ENCODE assay signal across 18 cellular contexts in genomic region chr17:78528541-78528940, GRCh38. TPM values are rescaled to one million over a fixed set of nuclear protein-coding genes. Genes with fewer than 3 reads are reported as not detected.
DNase-seq lines count a peak whose midpoint lies in the region; ATAC-seq, FAIRE-seq and TF ChIP-seq lines count a peak whose summit lies in the region.
"Had no signal": no experiment of that assay in that cellular context is flagged by ENCODE, and none has a peak within 500 bp of the region (broad histone marks: within the 10 kb centered on the region; RNA-seq: fewer than 3 reads in every experiment).

No MANE protein-coding gene starts in this region.

- POLR2A ChIA-PET in HepG2 (lab: Yijun Ruan, JAX), result no interaction called here

- BruUV-seq in HepG2 (replicated peaks; lab: Mats Ljungman, UMichigan), result no TSS peak

- H3K9ac ChIP-seq in HepG2 (ENCODE audit: insufficient read depth, low read depth, low read length), result no peak overlapping the region

- H3K36me3 ChIP-seq in mucosa of descending colon (ENCODE audit: low read depth), result no peaks in the 10 kb centered on the region
- H3K36me3 ChIP-seq in HepG2 (replicated peaks in 1 of 2; ENCODE audit: control insufficient read depth in 1 of 2, insufficient read depth in 2 of 2, low read length in 2 of 2), result no peaks in the 10 kb centered on the region
- no peaks in the 10 kb centered on the region for H3K36me3 ChIP-seq in uterus
- H3K36me3 ChIP-seq: heart right ventricle had no signal

- CTCF ChIA-PET in HepG2 (lab: Yijun Ruan, JAX; ENCODE audit: low intra/inter-chr PET ratio, low total read pairs), result no interaction called here

- no peaks in the 10 kb centered on the region for H3K79me2 ChIP-seq in HepG2 (ENCODE audit: insufficient read depth, low read length)

- no peak for TF ChIP-seq POLR2A in HepG2 (IDR thresholded peaks at IDR 0.05; ENCODE audit: insufficient read depth in 1 of 2, low read depth in 2 of 2, low read length in 2 of 2)
- TF ChIP-seq POLR2A in uterus (IDR thresholded peaks at IDR 0.05), result no peak

- H3K4me1 ChIP-seq in mucosa of descending colon (ENCODE audit: low read depth) (no peaks in the 10 kb centered on the region), HepG2 (ENCODE audit: insufficient read depth, low read length) (peaks cover 29% of the 10 kb centered on the region), uterus (no peaks in the 10 kb centered on the region)
- H3K4me1 ChIP-seq: heart right ventricle, testis had no signal

- 55% methylated on average over 8 of the region's 10 CpGs for WGBS in HepG2 (ENCODE audit: low lambda C conversion rate)

- TF ChIP-seq CTCF in mucosa of descending colon (IDR thresholded peaks at IDR 0.05) (no peak), dorsolateral prefrontal cortex (IDR thresholded peaks at IDR 0.05 in 54 of 56, conservative IDR thresholded peaks at IDR 0.05 in 2 of 56; ENCODE audit: low read depth in 1 of 56, partially characterized antibody in 56 of 56) (no peak), HepG2 (CRISPR knock-in tag; IDR thresholded peaks at IDR 0.05) (no peak), uterus (IDR thresholded peaks at IDR 0.05) (no peak)

- no peak overlapping the region for H3K27ac ChIP-seq in dorsolateral prefrontal cortex
- no peak overlapping the region for H3K27ac ChIP-seq in HepG2 (ENCODE audit: extremely low read length, insufficient read depth, low read length)
- no peak overlapping the region for H3K27ac ChIP-seq in uterus
- H3K27ac ChIP-seq: coronary artery, heart right ventricle, testis had no signal

- intact Hi-C loops in mucosa of descending colon (cut with DNase I, micrococcal nuclease) (no loop called here), dorsolateral prefrontal cortex (cut with DNase I) (no loop called here), HepG2 (cut with micrococcal nuclease; ENCODE audit: unreplicated experiment) (no loop called here), uterus (cut with DNase I; ENCODE audit: low total_unique reads) (no loop called here)

- DNase-seq in DMS79 (lab: John Stamatoyannopoulos, UW), result peak; percentile 16
- peak; percentile 80 to 85 for DNase-seq in NCI-H187 (lab: John Stamatoyannopoulos, UW)
- peak; percentile 87 for DNase-seq in NCI-H69 (lab: John Stamatoyannopoulos, UW)
- peak in 1 of 3 donors; percentile 14 for DNase-seq in mucosa of descending colon
- DNase-seq in dorsolateral prefrontal cortex, result no peak
- no peak for DNase-seq in HepG2 (ENCODE audit: low spot score)
- DNase-seq in uterus, result no peak
- no peak for DNase-seq in amniotic stem cell (lab: John Stamatoyannopoulos, UW)
- DNase-seq: activated CD4-positive, alpha-beta T cell treated with anti-CD3 and anti-CD28 coated beads for 4 hours; activated T-cell treated with anti-CD3 and anti-CD28 coated beads, Interleukin-2, amount 50 U/mL, for 1 hour; heart right ventricle; IMR-90; testis had no signal

- no peaks in the 10 kb centered on the region for H4K20me1 ChIP-seq in HepG2 (ENCODE audit: insufficient read depth, low read length)

- TF ChIP-seq RAD21 in HepG2 (CRISPR knock-in tag; IDR thresholded peaks at IDR 0.05), result no peak

- no peak overlapping the region for H3K4me2 ChIP-seq in HepG2 (ENCODE audit: low read depth, low read length)

- H2AFZ ChIP-seq in HepG2 (ENCODE audit: low read length), result no peak overlapping the region

- peak; percentile 23 for ATAC-seq in mucosa of descending colon
- ATAC-seq in HepG2, result no peak
- ATAC-seq: esophagus mucosa, heart right ventricle had no signal

- TF ChIP-seq EP300 in HepG2 (IDR thresholded peaks at IDR 0.05; ENCODE audit: low read depth in 2 of 2, low read length in 2 of 2), result no peak
- TF ChIP-seq EP300 in HepG2 (CRISPR knock-in tag; IDR thresholded peaks at IDR 0.05; ENCODE audit: borderline replicate concordance), result no peak

- H3K4me3 ChIP-seq in mucosa of descending colon (no peak overlapping the region), dorsolateral prefrontal cortex (no peak overlapping the region), HepG2 (replicated peaks in 1 of 3; ENCODE audit: insufficient read depth in 1 of 3, low read depth in 2 of 3, low read length in 3 of 3) (no peak overlapping the region), uterus (no peak overlapping the region)
- H3K4me3 ChIP-seq: coronary artery, heart right ventricle, testis had no signal

- H3K27me3 ChIP-seq in dorsolateral prefrontal cortex (no peaks in the 10 kb centered on the region), HepG2 (ENCODE audit: control insufficient read depth in 1 of 2, insufficient read depth in 2 of 2, low read length in 2 of 2) (no peaks in the 10 kb centered on the region; a peak in 1 of 5 replicates), uterus (no peaks in the 10 kb centered on the region)
- H3K27me3 ChIP-seq: heart right ventricle, testis had no signal

- no peak for FAIRE-seq in HepG2 (lab: Jason Lieb, UNC)
- FAIRE-seq: GM19239, RCC 7860 had no signal

- in situ Hi-C loops in HepG2 (cut with HindIII; ENCODE audit: extremely low pct_ligation_motif_present, low pct_unique_long_range_greater_than_20kb), result no loop called here

- H3K9me3 ChIP-seq in mucosa of descending colon (no peaks in the 10 kb centered on the region), HepG2 (ENCODE audit: low read length) (no peaks in the 10 kb centered on the region), uterus (no peaks in the 10 kb centered on the region)
- H3K9me3 ChIP-seq: heart right ventricle, testis had no signal

TF ChIP-seq in HepG2, 621 proteins besides CTCF, POLR2A, EP300 and RAD21 (continues in another document):
- TF ChIP-seq TEAD2 (CRISPR knock-in tag; IDR thresholded peaks at IDR 0.05), result no peak
- TF ChIP-seq, protein P1, sequence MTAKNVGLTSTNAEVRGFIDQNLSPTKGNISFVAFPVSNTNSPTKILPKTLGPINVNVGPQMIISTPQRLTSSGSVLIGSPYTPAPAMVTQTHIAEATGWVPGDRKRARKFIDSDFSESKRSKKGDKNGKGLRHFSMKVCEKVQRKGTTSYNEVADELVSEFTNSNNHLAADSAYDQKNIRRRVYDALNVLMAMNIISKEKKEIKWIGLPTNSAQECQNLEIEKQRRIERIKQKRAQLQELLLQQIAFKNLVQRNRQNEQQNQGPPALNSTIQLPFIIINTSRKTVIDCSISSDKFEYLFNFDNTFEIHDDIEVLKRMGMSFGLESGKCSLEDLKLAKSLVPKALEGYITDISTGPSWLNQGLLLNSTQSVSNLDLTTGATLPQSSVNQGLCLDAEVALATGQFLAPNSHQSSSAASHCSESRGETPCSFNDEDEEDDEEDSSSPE (CRISPR knock-in tag; IDR thresholded peaks at IDR 0.05), result no peak
- no peak for TF ChIP-seq RBFOX2 (IDR thresholded peaks at IDR 0.05; ENCODE audit: low read depth, low read length)
- TF ChIP-seq KDM5A (IDR thresholded peaks at IDR 0.05; ENCODE audit: borderline replicate concordance, low read length), result no peak
- no peak for TF ChIP-seq ETV5 (CRISPR knock-in tag; IDR thresholded peaks at IDR 0.05; ENCODE audit: borderline replicate concordance)

RNA-seq across cellular contexts. Expression of gene DNAH17, which starts 48.7 kb away (rescaled TPM):
- total RNA-seq in mucosa of descending colon (under 1 TPM in 2 of 3 donors, not detected in 1; 0.06 to 0.17 TPM), dorsolateral prefrontal cortex (10 to 100 TPM in 89 of 120 experiments, 1 to 10 TPM in 31; 1.1 to 86.9 (median 16.6) TPM), HepG2 (2016; rRNA removed; fragmentation: Illumina TruSeq; extraction: Trizol) (0.86 and 0.90 TPM in 2 replicates), uterus (1 to 10 TPM in 1 of 4 donors, under 1 TPM in 1, not detected in 2; 0.03 to 1.1 TPM)
- 0.51 and 0.79 TPM in 2 replicates for total RNA-seq in HepG2 (2016; cell fraction: cytosol; rRNA removed; fragmentation: Illumina TruSeq; extraction: Trizol; ENCODE audit: low read depth)
- total RNA-seq in HepG2 (2016; cell fraction: insoluble cytoplasmic fraction; rRNA removed; fragmentation: Illumina TruSeq; extraction: Trizol), result 0.28 and 1.4 TPM in 2 replicates
- 0.34 and 0.46 TPM in 2 replicates for total RNA-seq in HepG2 (2016; cell fraction: membrane; rRNA removed; fragmentation: Illumina TruSeq; extraction: Trizol)
- total RNA-seq in HepG2 (2016; cell fraction: nucleus; rRNA removed; fragmentation: Illumina TruSeq; extraction: Trizol), result 1.9 and 2.2 TPM in 2 replicates
- polyA plus RNA-seq in HepG2 (2011; rRNA removed), result 1.6 and 1.8 TPM in 2 replicates
- polyA plus RNA-seq in HepG2 (2011; cell fraction: cytosol; rRNA removed), result 0.98 and 1.4 TPM in 2 replicates
- polyA plus RNA-seq in HepG2 (2011; cell fraction: nucleus; rRNA removed), result 8.8 and 9.2 TPM in 2 replicates
- 3.3 and 4.0 TPM in 2 replicates for polyA plus RNA-seq in HepG2 (2012)
- polyA plus RNA-seq in HepG2 (2016; cell fraction: cytosol; fragmentation: Illumina TruSeq; extraction: Trizol; ENCODE audit: low read depth), result 0.34 and 0.66 TPM in 2 replicates
- 1.1 and 1.3 TPM in 2 replicates for polyA plus RNA-seq in HepG2 (2016; cell fraction: insoluble cytoplasmic fraction; fragmentation: Illumina TruSeq; extraction: Trizol; ENCODE audit: low read depth)
- polyA plus RNA-seq in HepG2 (2016; cell fraction: membrane; fragmentation: Illumina TruSeq; extraction: Trizol; ENCODE audit: low read depth), result 0.31 and 1.2 TPM in 2 replicates
- 2.7 and 3.1 TPM in 2 replicates for polyA plus RNA-seq in HepG2 (2016; cell fraction: nucleus; fragmentation: Illumina TruSeq; extraction: Trizol; ENCODE audit: insufficient read depth, low read depth)
- 2.5 and 3.0 TPM in 2 replicates for polyA minus RNA-seq in HepG2 (2011; rRNA and poly(A)+ RNA removed; ENCODE audit: low replicate concordance)
- polyA minus RNA-seq in HepG2 (2011; cell fraction: cytosol; rRNA and poly(A)+ RNA removed), result 0.89 and 1.5 TPM in 2 replicates
- 6.1 and 6.3 TPM in 2 replicates for polyA minus RNA-seq in HepG2 (2011; cell fraction: nucleus; rRNA and poly(A)+ RNA removed)
- total RNA-seq: IMR-90; T-helper 2 cell treated with Interferon-gamma antibody and Interleukin-4, amounts not matched to agents 100 ng/mL and 5 ng/mL, for 36 hours had no signal
- polyA plus RNA-seq: IMR-90 had no signal

Comparison
In these comparisons a context has a peak if more than half of its experiments do, and no peak if none do; other contexts are left out.
1. DNase-seq: peak in DMS79 (single experiment), NCI-H187 (2 of 2) and NCI-H69 (single experiment); none in dorsolateral prefrontal cortex (0 of 10), HepG2 (single experiment), uterus (0 of 2) and amniotic stem cell (single experiment).